7 cellular contexts compared by ENCODE assay signal in the genomic region with DNA sequence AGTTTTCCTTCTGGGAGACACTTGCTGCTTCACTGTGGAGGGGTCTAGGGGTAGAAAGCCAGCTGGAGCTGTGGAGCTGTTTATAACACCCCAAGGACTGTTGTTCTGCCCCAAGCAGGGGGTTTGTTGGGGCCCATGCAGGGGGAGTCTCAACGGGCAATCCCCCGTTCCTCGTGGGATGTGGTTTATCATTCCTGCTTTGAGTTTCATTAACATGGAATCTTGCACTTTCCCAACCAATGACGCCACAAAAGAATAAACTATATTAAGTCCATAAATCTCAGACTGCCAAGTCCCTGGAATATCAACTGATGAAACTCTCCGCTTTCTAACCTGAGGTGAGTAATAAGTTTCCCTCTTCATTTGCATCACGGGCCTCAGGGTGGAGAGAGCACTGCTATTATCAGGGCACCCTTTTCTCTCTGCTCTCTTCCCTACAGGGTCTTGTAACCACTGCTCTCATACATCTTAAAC.
A peak's percentile ranks its signal among the peaks of the same experiment; 100 is the strongest.
DNase-seq lines count a peak whose midpoint lies in the region; ATAC-seq and TF ChIP-seq lines count a peak whose summit lies in the region.

No MANE protein-coding gene starts in this region.

- WGBS in upper lobe of left lung, 2 donors = 85 to 87% methylated on average over 6 of the region's 6 CpGs
- WGBS in esophagus muscularis mucosa = 54% methylated on average over 6 of the region's 6 CpGs

- H3K9me3 ChIP-seq in SK-N-MC (ENCODE audit: low read depth, low read length) (no peaks in the 10 kb centered on the region), upper lobe of left lung (no peaks in the 10 kb centered on the region), esophagus muscularis mucosa (no peaks in the 10 kb centered on the region)

- H3K9ac ChIP-seq in SK-N-MC (ENCODE audit: insufficient read length) = no peak overlapping the region

- H3K36me3 ChIP-seq in SK-N-MC (ENCODE audit: insufficient read depth, low read length) (no peaks in the 10 kb centered on the region), upper lobe of left lung (no peaks in the 10 kb centered on the region), esophagus muscularis mucosa (no peaks in the 10 kb centered on the region)

- intact Hi-C loops in esophagus muscularis mucosa (cut with DNase I) = no loop called here

- TF ChIP-seq EP300 in upper lobe of left lung (IDR thresholded peaks at IDR 0.05) = no peak
- TF ChIP-seq EP300 in esophagus muscularis mucosa (IDR thresholded peaks at IDR 0.05) = no peak

- H3K27ac ChIP-seq in SK-N-MC (no peak overlapping the region), upper lobe of left lung (no peak overlapping the region), esophagus muscularis mucosa (replicated peaks in 1 of 4) (no peak overlapping the region)

- H3K4me1 ChIP-seq in upper lobe of left lung (peaks cover 0 to 17% (median 6%) of the 10 kb centered on the region in 4 donors), esophagus muscularis mucosa (peaks cover 0 to 6% (median 0%) of the 10 kb centered on the region in 4 donors)

- no peak for DNase-seq in SK-N-MC (ENCODE audit: low read depth, low spot score)
- DNase-seq in kidney tubule cell (ENCODE audit: low spot score) = peak; percentile 24
- DNase-seq in upper lobe of left lung = no peak
- no peak for DNase-seq in HPDE6-E6E7 (ENCODE audit: extremely low spot score)
- DNase-seq in esophagus muscularis mucosa (ENCODE audit: extremely low spot score) = no peak

- H3K27me3 ChIP-seq in upper lobe of left lung = no peaks in the 10 kb centered on the region
- no peaks in the 10 kb centered on the region for H3K27me3 ChIP-seq in esophagus muscularis mucosa

- no peak for TF ChIP-seq POLR2A in upper lobe of left lung (IDR thresholded peaks at IDR 0.05)
- TF ChIP-seq POLR2A in GM18505 (IDR thresholded peaks at IDR 0.05; ENCODE audit: borderline replicate concordance, extremely low read depth, insufficient read depth, insufficient read length) = no peak
- TF ChIP-seq POLR2A in esophagus muscularis mucosa (IDR thresholded peaks at IDR 0.05; ENCODE audit: low read depth) = no peak

- TF ChIP-seq CTCF in upper lobe of left lung (IDR thresholded peaks at IDR 0.05) (no peak), esophagus muscularis mucosa (IDR thresholded peaks at IDR 0.05) (no peak)

- ATAC-seq in GM21825 (IDR thresholded peaks at IDR 0.05; ENCODE audit: unreplicated experiment) (peak; percentile 43), upper lobe of left lung (ENCODE audit: low FRiP score in 2 of 2) (peak; percentile 42 to 58), GM18505 (IDR thresholded peaks at IDR 0.05; ENCODE audit: unreplicated experiment) (no peak)

- H3K4me3 ChIP-seq in SK-N-MC (0 out of 2 replicates have a peak overlapping the region, but pooled peaks have one; percentile 8), upper lobe of left lung (peak overlapping the region in 1 of 4 donors; percentile 19), esophagus muscularis mucosa (no peak overlapping the region)
